Comparison of ENCODE assay signal across 11 cellular contexts in the genomic region with DNA sequence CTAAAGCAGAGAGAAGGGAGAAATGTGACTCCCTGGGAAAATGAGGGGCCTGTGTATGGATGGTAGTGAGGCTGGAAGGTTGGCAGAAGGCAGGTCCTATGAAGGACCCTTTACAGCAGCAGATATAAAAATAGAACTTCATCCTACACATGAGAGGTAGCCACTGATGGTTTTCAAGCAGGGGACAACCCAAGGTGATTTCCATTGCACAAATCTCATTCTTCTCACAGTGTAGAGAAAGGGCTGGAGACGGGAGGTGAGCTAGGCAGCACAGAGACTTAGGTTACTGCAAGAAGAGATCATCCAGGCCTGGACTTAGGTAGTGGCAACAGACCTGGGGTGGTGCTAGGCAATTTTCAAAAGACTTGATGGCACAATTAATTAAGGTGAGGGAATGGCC. TPM values are rescaled to one million over a fixed set of nuclear protein-coding genes. Genes with fewer than 3 reads are reported as not detected.
A peak's percentile ranks its signal among the peaks of the same experiment; 100 is the strongest.
DNase-seq lines count a peak whose midpoint lies in the region; ATAC-seq and TF ChIP-seq lines count a peak whose summit lies in the region.
"Had no signal": no experiment of that assay in that cellular context is flagged by ENCODE, and none has a peak within 500 bp of the region (broad histone marks: within the 10 kb centered on the region; RNA-seq: fewer than 3 reads in every experiment).

No MANE protein-coding gene starts in this region.

- H3K4me3 ChIP-seq in GM12865 (ENCODE audit: low read depth, low read length), result no peak overlapping the region
- H3K4me3 ChIP-seq in OCI-LY7 (ENCODE audit: low read depth, low read length, poor library complexity, severe bottlenecking), result no peak overlapping the region

- DNase-seq in GM12865 (ENCODE audit: low read depth) (peak; percentile 57), OCI-LY7 (ENCODE audit: low spot score) (no peak), NCI-H1105 treated with DMSO at 0.1 percent for 48 hours (lab: John Stamatoyannopoulos, UW) (no peak), DMS53 (lab: John Stamatoyannopoulos, UW) (no peak)
- DNase-seq in stimulated activated CD4-positive, alpha-beta T cell treated with anti-CD3 and anti-CD28 coated beads, Interleukin-4, amount 100 ng/mL, for 24 hours, result no peak
- DNase-seq: kidney glomerular epithelial cell, T-helper 9 cell had no signal

- no peak overlapping the region for H3K27ac ChIP-seq in OCI-LY7 (ENCODE audit: low read depth, low read length, poor library complexity, severe bottlenecking)

- H4K20me1 ChIP-seq in OCI-LY7 (ENCODE audit: insufficient read depth, low read length), result peaks cover 7% of the 10 kb centered on the region; the same call in 1 of the 2 replicates

- H3K9me3 ChIP-seq in OCI-LY7 (ENCODE audit: low read length), result no peaks in the 10 kb centered on the region

- H3K4me2 ChIP-seq in OCI-LY7 (ENCODE audit: low read length), result 0 out of 2 replicates have a peak overlapping the region, but pooled peaks have one; percentile 2

- no peak for TF ChIP-seq CTCF in GM12865 (IDR thresholded peaks at IDR 0.05; ENCODE audit: insufficient read depth, low read depth, low read length, missing control alignments)
- no peak for TF ChIP-seq CTCF in OCI-LY7 (conservative IDR thresholded peaks at IDR 0.05; ENCODE audit: low read length)

- H3K9me2 ChIP-seq in OCI-LY7 (ENCODE audit: insufficient read depth, low read length), result no peaks in the 10 kb centered on the region

- intact Hi-C loops in OCI-LY7 (cut with micrococcal nuclease; ENCODE audit: unreplicated experiment), result no loop called here

- BruUV-seq in OCI-LY7 (replicated peaks; lab: Mats Ljungman, UMichigan), result no TSS peak

- H2AFZ ChIP-seq in OCI-LY7 (ENCODE audit: low read length), result no peak overlapping the region

- H3K79me2 ChIP-seq in OCI-LY7 (ENCODE audit: insufficient read depth, low read depth, low read length), result peaks cover 62% of the 10 kb centered on the region

- POLR2A ChIA-PET in OCI-LY7 (lab: Charles Lee), result interaction anchor here (0.7 to 2.3 kb wide), 2 partner anchors 10 to 18 kb away, joined by 3 to 12 read pairs; no protein-coding TSS in a partner anchor

- H3K36me3 ChIP-seq in OCI-LY7 (ENCODE audit: insufficient read depth, low read length), result peaks cover 9% of the 10 kb centered on the region; the same call in 1 of the 2 replicates

- peaks cover 56% of the 10 kb centered on the region for H3K4me1 ChIP-seq in OCI-LY7 (ENCODE audit: insufficient read depth, low read length, poor library complexity, severe bottlenecking)

- CTCF ChIA-PET in OCI-LY7 (lab: Charles Lee; ENCODE audit: unreplicated experiment), result interaction anchor here (1.5 kb wide), 1 partner anchor 10 kb away, joined by 8 read pairs; no protein-coding TSS in a partner anchor

- ATAC-seq in GM19397 (IDR thresholded peaks at IDR 0.05; ENCODE audit: unreplicated experiment) (peak; percentile 62), HG02884 (IDR thresholded peaks at IDR 0.05; ENCODE audit: unreplicated experiment) (peak; percentile 44), HG02840 (IDR thresholded peaks at IDR 0.05; ENCODE audit: low FRiP score, unreplicated experiment) (no peak)
- ATAC-seq: natural killer cell treated with Interleukin-12 subunit alpha and Interleukin-12 subunit beta and Interleukin-15 and Interleukin-18, amount 100 ng/mL, for 72 hours had no signal

RNA-seq across cellular contexts. Expression of a gene that starts 30.7 kb away (rescaled TPM):
- total RNA-seq in OCI-LY7 (2014; rRNA removed; shearing (Covaris generic)), result 16.3 and 19.3 TPM in 2 replicates
- 34.9 and 38.2 TPM in 2 replicates for total RNA-seq in OCI-LY7 (2022)
